Comparison of ENCODE assay signal across 12 cellular contexts in genomic region chr12:25151476-25151875, GRCh38. TPM values are rescaled to one million over a fixed set of nuclear protein-coding genes. Genes with fewer than 3 reads are reported as not detected.
A peak's percentile ranks its signal among the peaks of the same experiment; 100 is the strongest.
DNase-seq lines count a peak whose midpoint lies in the region; ATAC-seq, FAIRE-seq and TF ChIP-seq lines count a peak whose summit lies in the region.
"Had no signal": no experiment of that assay in that cellular context is flagged by ENCODE, and none has a peak within 500 bp of the region (broad histone marks: within the 10 kb centered on the region; RNA-seq: fewer than 3 reads in every experiment).

No MANE protein-coding gene starts in this region.

- H3K4me1 ChIP-seq in upper lobe of right lung, result no peaks in the 10 kb centered on the region

- no peak for TF ChIP-seq POLR2A in GM12891 (IDR thresholded peaks at IDR 0.05; ENCODE audit: low read depth, low read length)

- DNase-seq in NCI-H82 (lab: John Stamatoyannopoulos, UW) (peak; percentile 39), NCI-H82 treated with DMSO at 0.1 percent for 48 hours (lab: John Stamatoyannopoulos, UW; ENCODE audit: unreplicated experiment) (no peak), astrocyte of the spinal cord (ENCODE audit: low read depth, low spot score) (peak; percentile 97), inferior parietal cortex (ENCODE audit: extremely low spot score) (peak; percentile 29), upper lobe of right lung (no peak), retina (no peak), GM12891 (ENCODE audit: insufficient read length, low spot score) (no peak)
- no peak for DNase-seq in activated naive CD4-positive, alpha-beta T cell treated with Interleukin-2 at 50 U/mL for 16 hours
- DNase-seq: activated naive CD4-positive, alpha-beta T cell treated with anti-CD3 and anti-CD28 coated beads, Interleukin-2, amount 10 ng/mL, durations not matched to agents 7 days and 5 days; AML-193 had no signal

- no peak overlapping the region for H3K27ac ChIP-seq in upper lobe of right lung
- H3K27ac ChIP-seq: thyroid gland had no signal

- H3K9me3 ChIP-seq in upper lobe of right lung, result no peaks in the 10 kb centered on the region
- H3K9me3 ChIP-seq: HAP-1, thyroid gland had no signal

- no peaks in the 10 kb centered on the region for H3K27me3 ChIP-seq in upper lobe of right lung
- H3K27me3 ChIP-seq: thyroid gland had no signal

- FAIRE-seq in GM12891 (lab: Jason Lieb, UNC), result no peak

- peak; percentile 65 for ATAC-seq in upper lobe of right lung

- TF ChIP-seq CTCF in astrocyte of the spinal cord (IDR thresholded peaks at IDR 0.05; ENCODE audit: low read depth, low read length) (no peak), upper lobe of right lung (IDR thresholded peaks at IDR 0.05) (no peak)

- H3K36me3 ChIP-seq in upper lobe of right lung, result no peaks in the 10 kb centered on the region
- H3K36me3 ChIP-seq: HAP-1, thyroid gland had no signal

- intact Hi-C loops in upper lobe of right lung (cut with DNase I), result no loop called here

- H3K4me3 ChIP-seq in astrocyte of the spinal cord (ENCODE audit: low read depth, low read length) (no peak overlapping the region), upper lobe of right lung (no peak overlapping the region)
- H3K4me3 ChIP-seq: HAP-1, thyroid gland had no signal

- in situ Hi-C loops in astrocyte of the spinal cord (cut with HindIII; ENCODE audit: low sequenced_read_pairs), result no loop called here

TF ChIP-seq in GM12891, 5 proteins besides CTCF, POLR2A, EP300 and RAD21:
- TF ChIP-seq SPI1 (IDR thresholded peaks at IDR 0.05; ENCODE audit: low read depth, low read length), result no peak
- TF ChIP-seq PAX5 (IDR thresholded peaks at IDR 0.05; ENCODE audit: insufficient read depth, low read length, severe bottlenecking), result no peak
- TF ChIP-seq POU2F2 (IDR thresholded peaks at IDR 0.05; ENCODE audit: low read depth, low read length), result no peak
- no peak for TF ChIP-seq TAF1 (IDR thresholded peaks at IDR 0.05; ENCODE audit: low read depth, low read length)
- no peak for TF ChIP-seq POLR2AphosphoS5 (IDR thresholded peaks at IDR 0.05; ENCODE audit: low read depth, low read length)

RNA-seq across cellular contexts. Expression of gene DNAI7, which starts 43.5 kb away (rescaled TPM):
- total RNA-seq in upper lobe of right lung, result 0.49 TPM
- 0.05 TPM for polyA plus RNA-seq in GM12891 (2012; ENCODE audit: low read depth, missing spikeins)

RNA-seq across cellular contexts. Expression of gene ETFRF1, which starts 43.6 kb away (rescaled TPM):
- total RNA-seq in upper lobe of right lung, result 21.9 TPM
- polyA plus RNA-seq in GM12891 (2012; ENCODE audit: low read depth, missing spikeins), result 12.3 TPM

Comparison
In these comparisons a context has a peak if more than half of its experiments do, and no peak if none do; other contexts are left out.
1. DNase-seq: peak in NCI-H82 (single experiment), astrocyte of the spinal cord (single experiment) and inferior parietal cortex (single experiment); none in NCI-H82 treated with DMSO at 0.1 percent for 48 hours (single experiment), upper lobe of right lung (single experiment), activated naive CD4-positive, alpha-beta T cell treated with Interleukin-2 at 50 U/mL for 16 hours (single experiment), retina (single experiment) and GM12891 (single experiment).